ENCODE assay signal across 9 cellular contexts in the genomic region with DNA sequence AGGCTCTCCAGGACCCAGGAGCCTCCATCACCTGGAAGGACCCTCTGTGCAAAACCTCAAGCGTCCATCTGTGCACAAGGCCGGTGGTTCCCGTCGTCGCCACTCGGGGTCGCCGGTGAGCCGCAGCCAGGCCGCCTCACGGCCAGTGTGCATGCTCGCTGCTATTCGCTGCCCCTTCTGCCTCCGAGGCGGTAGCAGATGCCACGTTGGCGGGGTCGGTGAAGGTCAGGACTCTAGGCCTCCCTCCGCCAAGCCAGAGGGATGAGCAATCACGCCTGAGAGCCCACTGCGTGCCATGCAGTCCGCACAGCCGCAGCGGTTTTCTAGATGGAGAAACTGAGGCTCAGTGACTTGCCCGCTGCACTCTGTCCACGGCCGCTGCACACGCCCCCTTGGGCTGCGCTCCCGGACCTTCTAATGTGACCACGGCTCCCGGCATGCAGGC. TPM values are rescaled to one million over a fixed set of nuclear protein-coding genes. Genes with fewer than 3 reads are reported as not detected.
DNase-seq lines count a peak whose midpoint lies in the region; ATAC-seq and TF ChIP-seq lines count a peak whose summit lies in the region.
"Had no signal": no experiment of that assay in that cellular context is flagged by ENCODE, and none has a peak within 500 bp of the region (broad histone marks: within the 10 kb centered on the region; RNA-seq: fewer than 3 reads in every experiment).

No MANE protein-coding gene starts in this region.

- H3K27me3 ChIP-seq in HAP-1 (ENCODE audit: low read depth), result no peaks in the 10 kb centered on the region
- H3K27me3 ChIP-seq in WERI-Rb-1 (ENCODE audit: insufficient read depth, low read depth, severe bottlenecking), result no peaks in the 10 kb centered on the region

- ATAC-seq in activated CD8-positive, alpha-beta T cell treated with anti-CD3 and anti-CD28 coated beads, Interleukin-2, amount 10 ng/mL, durations not matched to agents 7 days and 5 days, result peak; percentile 73

- no peaks in the 10 kb centered on the region for H3K9me3 ChIP-seq in HAP-1
- no peaks in the 10 kb centered on the region for H3K9me3 ChIP-seq in WERI-Rb-1 (ENCODE audit: severe bottlenecking)

- H3K4me1 ChIP-seq in HAP-1, result peaks cover 3% of the 10 kb centered on the region; the same call in 1 of the 2 replicates

- no peak overlapping the region for H3K27ac ChIP-seq in WERI-Rb-1

- in situ Hi-C loops in HAP-1 (cut with MboI; ENCODE audit: low sequenced_read_pairs), result no loop called here

- H3K9me3 Mint-ChIP-seq in CD14-positive monocyte (no peaks in the 10 kb centered on the region), immature natural killer cell (no peaks in the 10 kb centered on the region)
- no peaks in the 10 kb centered on the region for H3K9me3 Mint-ChIP-seq in activated CD8-positive, alpha-beta T cell treated with anti-CD3 and anti-CD28 coated beads, Interleukin-2, amount 10 ng/mL, durations not matched to agents 7 days and 5 days (ENCODE audit: insufficient read depth)

- H3K4me3 ChIP-seq in HAP-1, result no peak overlapping the region
- no peak overlapping the region for H3K4me3 ChIP-seq in WERI-Rb-1 (ENCODE audit: low read depth, low read length)

- H3K36me3 Mint-ChIP-seq in CD14-positive monocyte (no peaks in the 10 kb centered on the region), immature natural killer cell (no peaks in the 10 kb centered on the region)
- no peaks in the 10 kb centered on the region for H3K36me3 Mint-ChIP-seq in activated CD8-positive, alpha-beta T cell treated with anti-CD3 and anti-CD28 coated beads, Interleukin-2, amount 10 ng/mL, durations not matched to agents 7 days and 5 days (ENCODE audit: low read depth)

- peaks cover 0 to 1% (median 0%) of the 10 kb centered on the region in 3 donors for H3K27me3 Mint-ChIP-seq in CD14-positive monocyte (ENCODE audit: low read depth in 3 of 3)
- no peaks in the 10 kb centered on the region for H3K27me3 Mint-ChIP-seq in activated CD8-positive, alpha-beta T cell treated with anti-CD3 and anti-CD28 coated beads, Interleukin-2, amount 10 ng/mL, durations not matched to agents 7 days and 5 days (ENCODE audit: low read depth)
- H3K27me3 Mint-ChIP-seq in immature natural killer cell (ENCODE audit: low read depth in 3 of 3), result peaks cover 0 to 4% (median 2%) of the 10 kb centered on the region in 3 donors

- peak; percentile 90 for TF ChIP-seq CTCF in CD14-positive monocyte (IDR thresholded peaks at IDR 0.05)
- TF ChIP-seq CTCF in WERI-Rb-1 (IDR thresholded peaks at IDR 0.05; ENCODE audit: low read depth, low read length), result no peak

- H3K27ac Mint-ChIP-seq in CD14-positive monocyte (no peak overlapping the region), immature natural killer cell (no peak overlapping the region)
- no peak overlapping the region for H3K27ac Mint-ChIP-seq in activated CD8-positive, alpha-beta T cell treated with anti-CD3 and anti-CD28 coated beads, Interleukin-2, amount 10 ng/mL, durations not matched to agents 7 days and 5 days

- CTCF ChIA-PET in activated CD8-positive, alpha-beta T cell treated with anti-CD3 and anti-CD28 coated beads, Interleukin-2, amount 10 ng/mL, durations not matched to agents 7 days and 5 days (lab: Charles Lee), result no interaction called here

- H3K4me1 Mint-ChIP-seq in CD14-positive monocyte (no peaks in the 10 kb centered on the region), immature natural killer cell (no peaks in the 10 kb centered on the region)
- H3K4me1 Mint-ChIP-seq in activated CD8-positive, alpha-beta T cell treated with anti-CD3 and anti-CD28 coated beads, Interleukin-2, amount 10 ng/mL, durations not matched to agents 7 days and 5 days (ENCODE audit: low read depth), result no peaks in the 10 kb centered on the region

- H3K4me3 Mint-ChIP-seq in CD14-positive monocyte, result no peak overlapping the region
- no peak overlapping the region for H3K4me3 Mint-ChIP-seq in activated CD8-positive, alpha-beta T cell treated with anti-CD3 and anti-CD28 coated beads, Interleukin-2, amount 10 ng/mL, durations not matched to agents 7 days and 5 days
- H3K4me3 Mint-ChIP-seq in immature natural killer cell, result no peak overlapping the region

- intact Hi-C loops in CD14-positive monocyte (cut with micrococcal nuclease), result no loop called here

- POLR2A ChIA-PET in activated CD8-positive, alpha-beta T cell treated with anti-CD3 and anti-CD28 coated beads, Interleukin-2, amount 10 ng/mL, durations not matched to agents 7 days and 5 days (lab: Charles Lee), result no interaction called here

- DNase-seq in CD14-positive monocyte (ENCODE audit: low spot score), result peak; percentile 64
- DNase-seq in HAP-1 (ENCODE audit: low spot score in 2 of 2), result peak; percentile 42 to 90
- DNase-seq in activated CD8-positive, alpha-beta T cell treated with anti-CD3 and anti-CD28 coated beads, Interleukin-2, amount 10 ng/mL, durations not matched to agents 7 days and 5 days, result peak; percentile 59
- DNase-seq in immature natural killer cell, result peak in 2 of 3 donors; percentile 33 to 41
- no peak for DNase-seq in NCI-H446 (lab: John Stamatoyannopoulos, UW)
- DNase-seq in HCEC 1CT, result no peak
- DNase-seq in GOT3 (lab: John Stamatoyannopoulos, UW), result no peak
- no peak for DNase-seq in WERI-Rb-1

- no peaks in the 10 kb centered on the region for H3K36me3 ChIP-seq in HAP-1 (replicated peaks)
- no peaks in the 10 kb centered on the region for H3K36me3 ChIP-seq in WERI-Rb-1

RNA-seq across cellular contexts. Expression of a gene that starts 5.7 kb away (rescaled TPM):
- polyA plus RNA-seq in CD14-positive monocyte (not detected), immature natural killer cell (not detected)
- total RNA-seq in activated CD8-positive, alpha-beta T cell treated with anti-CD3 and anti-CD28 coated beads, Interleukin-2, amount 10 ng/mL, durations not matched to agents 7 days and 5 days, result under 1 TPM; 0.68 to 0.92 TPM
- polyA plus RNA-seq: fibroblast of lung had no signal

RNA-seq across cellular contexts. Expression of a gene that starts 27.1 kb away (rescaled TPM):
- not detected for polyA plus RNA-seq in CD14-positive monocyte
- total RNA-seq in activated CD8-positive, alpha-beta T cell treated with anti-CD3 and anti-CD28 coated beads, Interleukin-2, amount 10 ng/mL, durations not matched to agents 7 days and 5 days, result under 1 TPM; 0.16 to 0.18 TPM
- under 1 TPM in 2 of 3 donors, not detected in 1; 0.07 to 0.18 TPM for polyA plus RNA-seq in immature natural killer cell
- polyA plus RNA-seq: fibroblast of lung had no signal

RNA-seq across cellular contexts. Expression of a gene that starts 54.5 kb away (rescaled TPM):
- polyA plus RNA-seq in CD14-positive monocyte, result 10 to 100 TPM; 11.3 to 20.2 TPM
- total RNA-seq in activated CD8-positive, alpha-beta T cell treated with anti-CD3 and anti-CD28 coated beads, Interleukin-2, amount 10 ng/mL, durations not matched to agents 7 days and 5 days, result 10 to 100 TPM; 28.0 to 30.6 TPM
- polyA plus RNA-seq in immature natural killer cell, result 10 to 100 TPM in 1 of 3 donors, 1 to 10 TPM in 2; 5.2 to 15.3 (median 9.1) TPM

Comparison
In these comparisons a context has a peak if more than half of its experiments do, and no peak if none do; other contexts are left out.
1. DNase-seq: peak in CD14-positive monocyte (single experiment), HAP-1 (2 of 2), activated CD8-positive, alpha-beta T cell treated with anti-CD3 and anti-CD28 coated beads, Interleukin-2, amount 10 ng/mL, durations not matched to agents 7 days and 5 days (single experiment) and immature natural killer cell (2 of 3); none in NCI-H446 (0 of 2), HCEC 1CT (single experiment), GOT3 (single experiment) and WERI-Rb-1 (single experiment).